In the genomic region with DNA sequence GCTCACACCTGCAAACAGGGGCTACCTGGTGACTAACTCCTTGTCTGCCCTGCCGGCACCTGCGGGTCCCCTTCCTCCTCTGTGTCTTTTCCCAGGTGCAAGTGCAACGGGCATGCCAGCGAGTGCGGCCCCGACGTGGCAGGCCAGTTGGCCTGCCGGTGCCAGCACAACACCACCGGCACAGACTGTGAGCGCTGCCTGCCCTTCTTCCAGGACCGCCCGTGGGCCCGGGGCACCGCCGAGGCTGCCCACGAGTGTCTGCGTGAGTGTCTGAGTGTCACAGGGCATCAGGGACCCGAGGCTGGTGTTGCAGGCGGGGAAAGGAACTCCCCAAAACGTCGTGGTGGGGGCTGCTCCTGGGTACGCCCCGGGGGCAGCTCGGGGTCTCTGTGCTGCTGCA, we compare ENCODE assay signal across 1 cellular context.
TF ChIP-seq lines count a peak whose summit lies in the region.

No MANE protein-coding gene starts in this region.

TF ChIP-seq in K562, 482 proteins besides CTCF, POLR2A, EP300 and RAD21 (continued from another document):
- TF ChIP-seq, protein P1, sequence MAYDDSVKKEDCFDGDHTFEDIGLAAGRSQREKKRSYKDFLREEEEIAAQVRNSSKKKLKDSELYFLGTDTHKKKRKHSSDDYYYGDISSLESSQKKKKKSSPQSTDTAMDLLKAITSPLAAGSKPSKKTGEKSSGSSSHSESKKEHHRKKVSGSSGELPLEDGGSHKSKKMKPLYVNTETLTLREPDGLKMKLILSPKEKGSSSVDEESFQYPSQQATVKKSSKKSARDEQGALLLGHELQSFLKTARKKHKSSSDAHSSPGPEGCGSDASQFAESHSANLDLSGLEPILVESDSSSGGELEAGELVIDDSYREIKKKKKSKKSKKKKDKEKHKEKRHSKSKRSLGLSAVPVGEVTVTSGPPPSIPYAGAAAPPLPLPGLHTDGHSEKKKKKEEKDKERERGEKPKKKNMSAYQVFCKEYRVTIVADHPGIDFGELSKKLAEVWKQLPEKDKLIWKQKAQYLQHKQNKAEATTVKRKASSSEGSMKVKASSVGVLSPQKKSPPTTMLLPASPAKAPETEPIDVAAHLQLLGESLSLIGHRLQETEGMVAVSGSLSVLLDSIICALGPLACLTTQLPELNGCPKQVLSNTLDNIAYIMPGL (CRISPR knock-in tag; IDR thresholded peaks at IDR 0.05): 0 out of 2 replicates have a peak, but pooled peaks have one; percentile 8
